22 cellular contexts compared by ENCODE assay signal in genomic region chr15:51398676-51399075, GRCh38. TPM values are rescaled to one million over a fixed set of nuclear protein-coding genes. Genes with fewer than 3 reads are reported as not detected.
"Had no signal": no experiment of that assay in that cellular context is flagged by ENCODE, and none has a peak within 500 bp of the region (broad histone marks: within the 10 kb centered on the region; RNA-seq: fewer than 3 reads in every experiment).

No MANE protein-coding gene starts in this region.

- H3K79me2 ChIP-seq: hepatocyte, parathyroid adenoma had no signal

- H2AFZ ChIP-seq: hepatocyte, parathyroid adenoma had no signal

- H3K36me3 Mint-ChIP-seq: naive thymus-derived CD8-positive, alpha-beta T cell; stimulated activated naive B cell treated with anti-CD40 and anti-IgM and Interleukin-4, amounts not matched to agents 10 μg/mL and 1 μg/mL and 100 μg/mL, for 72 hours had no signal

- H3K9me3 Mint-ChIP-seq: naive thymus-derived CD8-positive, alpha-beta T cell; stimulated activated naive B cell treated with anti-CD40 and anti-IgM and Interleukin-4, amounts not matched to agents 10 μg/mL and 1 μg/mL and 100 μg/mL, for 72 hours; stimulated activated naive CD8-positive, alpha-beta T cell treated with anti-CD3 and anti-CD28 coated beads, Interleukin-15, amount 100 ng/mL, for 72 hours had no signal

- H3K9ac ChIP-seq: parathyroid adenoma had no signal

- H3K4me1 ChIP-seq: colonic mucosa, foreskin keratinocyte, parathyroid adenoma, psoas muscle, sigmoid colon, transverse colon had no signal

- H3K36me3 ChIP-seq: colonic mucosa, sigmoid colon, thoracic aorta, transverse colon had no signal

- H3K27me3 ChIP-seq: colonic mucosa, hepatocyte, sigmoid colon, transverse colon had no signal

- H3K4me3 ChIP-seq: colonic mucosa, hepatocyte, psoas muscle, sigmoid colon, skin epidermis, thoracic aorta, transverse colon had no signal

- H3K9me3 ChIP-seq: colonic mucosa, psoas muscle, sigmoid colon, thoracic aorta, transverse colon had no signal

- H3K27ac Mint-ChIP-seq: naive thymus-derived CD8-positive, alpha-beta T cell; stimulated activated naive B cell treated with anti-CD40 and anti-IgM and Interleukin-4, amounts not matched to agents 10 μg/mL and 1 μg/mL and 100 μg/mL, for 72 hours; stimulated activated naive CD8-positive, alpha-beta T cell treated with anti-CD3 and anti-CD28 coated beads, Interleukin-15, amount 100 ng/mL, for 72 hours had no signal

- H3K4me2 ChIP-seq: hepatocyte had no signal

- H3K4me3 Mint-ChIP-seq: naive thymus-derived CD8-positive, alpha-beta T cell; stimulated activated naive B cell treated with anti-CD40 and anti-IgM and Interleukin-4, amounts not matched to agents 10 μg/mL and 1 μg/mL and 100 μg/mL, for 72 hours; stimulated activated naive CD8-positive, alpha-beta T cell treated with anti-CD3 and anti-CD28 coated beads, Interleukin-15, amount 100 ng/mL, for 72 hours had no signal

- DNase-seq: colonic mucosa; dermis blood vessel endothelial cell; erythroblast; foreskin keratinocyte; kidney; left colon; mesendoderm; naive thymus-derived CD8-positive, alpha-beta T cell; psoas muscle; sigmoid colon; stimulated activated CD4-positive, alpha-beta T cell treated with anti-CD3 and anti-CD28 coated beads, Interleukin-2, amount 100 ng/mL, for 24 hours; stimulated activated CD4-positive, alpha-beta T cell treated with anti-CD3 and anti-CD28 coated beads, Interleukin-4, amount 100 ng/mL, for 4 hours; stimulated activated naive B cell treated with anti-CD40 and anti-IgM and Interleukin-4, amounts not matched to agents 10 μg/mL and 1 μg/mL and 100 μg/mL, for 72 hours; stimulated activated naive CD8-positive, alpha-beta T cell treated with anti-CD3 and anti-CD28 coated beads, Interleukin-15, amount 100 ng/mL, for 72 hours; substantia nigra; transverse colon had no signal

- H3K27ac ChIP-seq: colonic mucosa, foreskin keratinocyte, hepatocyte, parathyroid adenoma, psoas muscle, sigmoid colon, skin epidermis, thoracic aorta, transverse colon had no signal

RNA-seq across cellular contexts. Expression of gene GLDN, which starts 57.2 kb away (rescaled TPM):
- total RNA-seq: dermis blood vessel endothelial cell; endothelial cell of umbilical vein; foreskin keratinocyte; lung microvascular endothelial cell; naive thymus-derived CD8-positive, alpha-beta T cell had no signal
- polyA plus RNA-seq: endothelial cell of umbilical vein; foreskin keratinocyte; naive thymus-derived CD8-positive, alpha-beta T cell had no signal
